ENCODE assay signal across 2 cellular contexts in the genomic region with DNA sequence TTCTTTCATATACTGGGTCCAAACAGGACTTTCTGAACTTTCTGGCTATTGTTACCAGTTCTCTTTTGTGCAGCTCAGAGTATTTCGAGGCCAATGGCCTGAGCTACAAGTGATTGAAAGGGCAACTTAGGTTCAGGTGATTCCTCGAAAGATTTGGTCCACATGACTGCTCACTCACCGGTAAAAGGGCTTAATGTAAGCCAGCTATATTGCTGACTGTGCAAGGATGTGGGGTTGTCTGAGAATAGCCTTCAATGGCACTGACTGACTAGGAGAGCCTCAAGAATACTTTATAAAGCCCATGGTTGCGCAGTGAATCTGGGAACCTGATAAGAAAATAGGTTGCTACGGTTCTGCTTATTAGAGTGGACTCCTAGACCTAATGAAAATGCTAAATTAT.
TF ChIP-seq lines count a peak whose summit lies in the region.

No MANE protein-coding gene starts in this region.

TF ChIP-seq in GM23338, 12 proteins besides CTCF, POLR2A, EP300 and RAD21 (continues in another document):
- TF ChIP-seq, protein P1, sequence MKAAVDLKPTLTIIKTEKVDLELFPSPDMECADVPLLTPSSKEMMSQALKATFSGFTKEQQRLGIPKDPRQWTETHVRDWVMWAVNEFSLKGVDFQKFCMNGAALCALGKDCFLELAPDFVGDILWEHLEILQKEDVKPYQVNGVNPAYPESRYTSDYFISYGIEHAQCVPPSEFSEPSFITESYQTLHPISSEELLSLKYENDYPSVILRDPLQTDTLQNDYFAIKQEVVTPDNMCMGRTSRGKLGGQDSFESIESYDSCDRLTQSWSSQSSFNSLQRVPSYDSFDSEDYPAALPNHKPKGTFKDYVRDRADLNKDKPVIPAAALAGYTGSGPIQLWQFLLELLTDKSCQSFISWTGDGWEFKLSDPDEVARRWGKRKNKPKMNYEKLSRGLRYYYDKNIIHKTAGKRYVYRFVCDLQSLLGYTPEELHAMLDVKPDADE (IDR thresholded peaks at IDR 0.05), result no peak
- TF ChIP-seq, protein P2, sequence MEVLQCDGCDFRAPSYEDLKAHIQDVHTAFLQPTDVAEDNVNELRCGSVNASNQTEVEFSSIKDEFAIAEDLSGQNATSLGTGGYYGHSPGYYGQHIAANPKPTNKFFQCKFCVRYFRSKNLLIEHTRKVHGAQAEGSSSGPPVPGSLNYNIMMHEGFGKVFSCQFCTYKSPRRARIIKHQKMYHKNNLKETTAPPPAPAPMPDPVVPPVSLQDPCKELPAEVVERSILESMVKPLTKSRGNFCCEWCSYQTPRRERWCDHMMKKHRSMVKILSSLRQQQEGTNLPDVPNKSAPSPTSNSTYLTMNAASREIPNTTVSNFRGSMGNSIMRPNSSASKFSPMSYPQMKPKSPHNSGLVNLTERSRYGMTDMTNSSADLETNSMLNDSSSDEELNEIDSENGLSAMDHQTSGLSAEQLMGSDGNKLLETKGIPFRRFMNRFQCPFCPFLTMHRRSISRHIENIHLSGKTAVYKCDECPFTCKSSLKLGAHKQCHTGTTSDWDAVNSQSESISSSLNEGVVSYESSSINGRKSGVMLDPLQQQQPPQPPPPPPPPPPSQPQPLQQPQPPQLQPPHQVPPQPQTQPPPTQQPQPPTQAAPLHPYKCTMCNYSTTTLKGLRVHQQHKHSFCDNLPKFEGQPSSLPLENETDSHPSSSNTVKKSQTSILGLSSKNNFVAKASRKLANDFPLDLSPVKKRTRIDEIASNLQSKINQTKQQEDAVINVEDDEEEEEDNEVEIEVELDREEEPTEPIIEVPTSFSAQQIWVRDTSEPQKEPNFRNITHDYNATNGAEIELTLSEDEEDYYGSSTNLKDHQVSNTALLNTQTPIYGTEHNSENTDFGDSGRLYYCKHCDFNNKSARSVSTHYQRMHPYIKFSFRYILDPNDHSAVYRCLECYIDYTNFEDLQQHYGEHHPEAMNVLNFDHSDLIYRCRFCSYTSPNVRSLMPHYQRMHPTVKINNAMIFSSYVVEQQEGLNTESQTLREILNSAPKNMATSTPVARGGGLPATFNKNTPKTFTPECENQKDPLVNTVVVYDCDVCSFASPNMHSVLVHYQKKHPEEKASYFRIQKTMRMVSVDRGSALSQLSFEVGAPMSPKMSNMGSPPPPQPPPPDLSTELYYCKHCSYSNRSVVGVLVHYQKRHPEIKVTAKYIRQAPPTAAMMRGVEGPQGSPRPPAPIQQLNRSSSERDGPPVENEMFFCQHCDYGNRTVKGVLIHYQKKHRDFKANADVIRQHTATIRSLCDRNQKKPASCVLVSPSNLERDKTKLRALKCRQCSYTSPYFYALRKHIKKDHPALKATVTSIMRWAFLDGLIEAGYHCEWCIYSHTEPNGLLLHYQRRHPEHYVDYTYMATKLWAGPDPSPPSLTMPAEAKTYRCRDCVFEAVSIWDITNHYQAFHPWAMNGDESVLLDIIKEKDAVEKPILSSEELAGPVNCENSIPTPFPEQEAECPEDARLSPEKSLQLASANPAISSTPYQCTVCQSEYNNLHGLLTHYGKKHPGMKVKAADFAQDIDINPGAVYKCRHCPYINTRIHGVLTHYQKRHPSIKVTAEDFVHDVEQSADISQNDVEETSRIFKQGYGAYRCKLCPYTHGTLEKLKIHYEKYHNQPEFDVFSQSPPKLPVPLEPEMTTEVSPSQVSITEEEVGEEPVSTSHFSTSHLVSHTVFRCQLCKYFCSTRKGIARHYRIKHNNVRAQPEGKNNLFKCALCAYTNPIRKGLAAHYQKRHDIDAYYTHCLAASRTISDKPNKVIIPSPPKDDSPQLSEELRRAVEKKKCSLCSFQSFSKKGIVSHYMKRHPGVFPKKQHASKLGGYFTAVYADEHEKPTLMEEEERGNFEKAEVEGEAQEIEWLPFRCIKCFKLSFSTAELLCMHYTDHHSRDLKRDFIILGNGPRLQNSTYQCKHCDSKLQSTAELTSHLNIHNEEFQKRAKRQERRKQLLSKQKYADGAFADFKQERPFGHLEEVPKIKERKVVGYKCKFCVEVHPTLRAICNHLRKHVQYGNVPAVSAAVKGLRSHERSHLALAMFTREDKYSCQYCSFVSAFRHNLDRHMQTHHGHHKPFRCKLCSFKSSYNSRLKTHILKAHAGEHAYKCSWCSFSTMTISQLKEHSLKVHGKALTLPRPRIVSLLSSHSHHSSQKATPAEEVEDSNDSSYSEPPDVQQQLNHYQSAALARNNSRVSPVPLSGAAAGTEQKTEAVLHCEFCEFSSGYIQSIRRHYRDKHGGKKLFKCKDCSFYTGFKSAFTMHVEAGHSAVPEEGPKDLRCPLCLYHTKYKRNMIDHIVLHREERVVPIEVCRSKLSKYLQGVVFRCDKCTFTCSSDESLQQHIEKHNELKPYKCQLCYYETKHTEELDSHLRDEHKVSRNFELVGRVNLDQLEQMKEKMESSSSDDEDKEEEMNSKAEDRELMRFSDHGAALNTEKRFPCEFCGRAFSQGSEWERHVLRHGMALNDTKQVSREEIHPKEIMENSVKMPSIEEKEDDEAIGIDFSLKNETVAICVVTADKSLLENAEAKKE (CRISPR knock-in tag; IDR thresholded peaks at IDR 0.05), result no peak
- TF ChIP-seq POLR2AphosphoS5 (IDR thresholded peaks at IDR 0.05; ENCODE audit: low read depth), result no peak
- TF ChIP-seq ZNF114 (CRISPR knock-in tag; IDR thresholded peaks at IDR 0.05), result no peak
- no peak for TF ChIP-seq JUNB (IDR thresholded peaks at IDR 0.05; ENCODE audit: unreplicated experiment)
- no peak for TF ChIP-seq CREB1 (CRISPR knock-in tag; IDR thresholded peaks at IDR 0.05; ENCODE audit: low read depth)
- no peak for TF ChIP-seq EZH2 (IDR thresholded peaks at IDR 0.05; ENCODE audit: low read depth, unreplicated experiment)
- no peak for TF ChIP-seq STAT1 (IDR thresholded peaks at IDR 0.05; ENCODE audit: unreplicated experiment)
- no peak for TF ChIP-seq NANOG (IDR thresholded peaks at IDR 0.05; ENCODE audit: borderline replicate concordance)
- no peak for TF ChIP-seq EZH2phosphoT487 (IDR thresholded peaks at IDR 0.05; ENCODE audit: unreplicated experiment)

TF ChIP-seq in IMR-90, 13 proteins besides CTCF, POLR2A, EP300 and RAD21:
- TF ChIP-seq, protein P3, sequence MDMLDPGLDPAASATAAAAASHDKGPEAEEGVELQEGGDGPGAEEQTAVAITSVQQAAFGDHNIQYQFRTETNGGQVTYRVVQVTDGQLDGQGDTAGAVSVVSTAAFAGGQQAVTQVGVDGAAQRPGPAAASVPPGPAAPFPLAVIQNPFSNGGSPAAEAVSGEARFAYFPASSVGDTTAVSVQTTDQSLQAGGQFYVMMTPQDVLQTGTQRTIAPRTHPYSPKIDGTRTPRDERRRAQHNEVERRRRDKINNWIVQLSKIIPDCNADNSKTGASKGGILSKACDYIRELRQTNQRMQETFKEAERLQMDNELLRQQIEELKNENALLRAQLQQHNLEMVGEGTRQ (IDR thresholded peaks at IDR 0.05; ENCODE audit: low read depth, low read length), result no peak
- TF ChIP-seq MAFK (IDR thresholded peaks at IDR 0.05; ENCODE audit: low read depth, low read length) (peak; percentile 50), BHLHE40 (IDR thresholded peaks at IDR 0.05; ENCODE audit: low read depth, low read length) (no peak)
TF ChIP-seq in IMR-90: peak in this region for 1.
